In genomic region chr20:62949887-62950286, GRCh38 we compare ENCODE assay signal across 19 cellular contexts. TPM values are rescaled to one million over a fixed set of nuclear protein-coding genes. Genes with fewer than 3 reads are reported as not detected.
DNase-seq lines count a peak whose midpoint lies in the region; ATAC-seq, FAIRE-seq and TF ChIP-seq lines count a peak whose summit lies in the region.
"Had no signal": no experiment of that assay in that cellular context is flagged by ENCODE, and none has a peak within 500 bp of the region (broad histone marks: within the 10 kb centered on the region; RNA-seq: fewer than 3 reads in every experiment).

No MANE protein-coding gene starts in this region.

- peaks cover 24% of the 10 kb centered on the region; the same call in 1 of the 2 replicates for H3F3A ChIP-seq in GM23338 (replicated peaks; ENCODE audit: low read depth)

- H3K27me3 Mint-ChIP-seq in activated naive CD4-positive, alpha-beta T cell treated with anti-CD3 and anti-CD28 coated beads, Interleukin-2, amount 10 ng/mL, durations not matched to agents 7 days and 5 days: no peaks in the 10 kb centered on the region
- no peaks in the 10 kb centered on the region for H3K27me3 Mint-ChIP-seq in activated naive CD4-positive, alpha-beta T cell treated with anti-CD3 and anti-CD28 coated beads for 36 hours (ENCODE audit: low read depth)
- peaks cover 14% of the 10 kb centered on the region for H3K27me3 Mint-ChIP-seq in GM23338 (ENCODE audit: insufficient read depth, low read depth, poor library complexity)
- no peaks in the 10 kb centered on the region for H3K27me3 Mint-ChIP-seq in endodermal cell (ENCODE audit: insufficient read depth)
- H3K27me3 Mint-ChIP-seq in neural crest cell (ENCODE audit: low read depth): no peaks in the 10 kb centered on the region

- 91 to 97% methylated on average over 10 to 11 of the region's 11 CpGs for WGBS in endodermal cell (ENCODE audit: insufficient coverage in 1 of 2, insufficient read length in 1 of 2), 2 experiments

- intact Hi-C loops in activated naive CD4-positive, alpha-beta T cell treated with anti-CD3 and anti-CD28 coated beads for 36 hours (cut with micrococcal nuclease): no loop called here

- H3K9ac ChIP-seq in endodermal cell (ENCODE audit: extremely low read depth, low read length, poor library complexity, severe bottlenecking): no peak overlapping the region

- H3K27me3 ChIP-seq in GM23338 (ENCODE audit: insufficient read depth): no peaks in the 10 kb centered on the region
- H3K27me3 ChIP-seq in endodermal cell (ENCODE audit: control insufficient read depth, insufficient read depth, low read length, poor library complexity, severe bottlenecking): no peaks in the 10 kb centered on the region

- H3K4me2 ChIP-seq in GM23338: no peak overlapping the region

- H3K4me1 Mint-ChIP-seq in activated naive CD4-positive, alpha-beta T cell treated with anti-CD3 and anti-CD28 coated beads, Interleukin-2, amount 10 ng/mL, durations not matched to agents 7 days and 5 days: peaks cover 35% of the 10 kb centered on the region
- H3K4me1 Mint-ChIP-seq in activated naive CD4-positive, alpha-beta T cell treated with anti-CD3 and anti-CD28 coated beads for 36 hours (ENCODE audit: low read depth): peaks cover 26% of the 10 kb centered on the region
- H3K4me1 Mint-ChIP-seq in GM23338 (peaks cover 16% of the 10 kb centered on the region), endodermal cell (peaks cover 4% of the 10 kb centered on the region), neural crest cell (peaks cover 17% of the 10 kb centered on the region)

- H3K36me3 Mint-ChIP-seq in activated naive CD4-positive, alpha-beta T cell treated with anti-CD3 and anti-CD28 coated beads, Interleukin-2, amount 10 ng/mL, durations not matched to agents 7 days and 5 days: peaks cover 57% of the 10 kb centered on the region
- H3K36me3 Mint-ChIP-seq in activated naive CD4-positive, alpha-beta T cell treated with anti-CD3 and anti-CD28 coated beads for 36 hours (ENCODE audit: low read depth): peaks cover 27% of the 10 kb centered on the region
- peaks cover 58% of the 10 kb centered on the region for H3K36me3 Mint-ChIP-seq in GM23338 (ENCODE audit: low read depth)
- peaks cover 57% of the 10 kb centered on the region for H3K36me3 Mint-ChIP-seq in endodermal cell (ENCODE audit: low read depth)
- H3K36me3 Mint-ChIP-seq in neural crest cell (ENCODE audit: low read depth): peaks cover 24% of the 10 kb centered on the region

- TF ChIP-seq CTCF in GM23338 (conservative IDR thresholded peaks at IDR 0.05; ENCODE audit: low read depth in 2 of 2): peak in 1 of 2 experiments; percentile 59; a peak in 2 of 4 replicates
- peak; percentile 29 for TF ChIP-seq CTCF in endodermal cell (conservative IDR thresholded peaks at IDR 0.05)
- TF ChIP-seq CTCF in neural crest cell (conservative IDR thresholded peaks at IDR 0.05): no peak

- H3K4me1 ChIP-seq in GM23338 (ENCODE audit: insufficient read depth) (peaks cover 18% of the 10 kb centered on the region), endodermal cell (ENCODE audit: control insufficient read depth, insufficient read depth, low read length) (peaks cover 5% of the 10 kb centered on the region)

- CTCF ChIA-PET in activated naive CD4-positive, alpha-beta T cell treated with anti-CD3 and anti-CD28 coated beads, Interleukin-2, amount 10 ng/mL, durations not matched to agents 7 days and 5 days (lab: Charles Lee): interaction anchor here (1.0 kb wide), 1 partner anchor 88 kb away, joined by 3 read pairs; the partner anchor contains the start of gene TCFL5
- CTCF ChIA-PET in activated naive CD4-positive, alpha-beta T cell treated with anti-CD3 and anti-CD28 coated beads for 36 hours (lab: Charles Lee): interaction anchor here (1.0 to 2.1 kb wide), 4 partner anchors 11 to 59 kb away, joined by 3 to 5 read pairs (median 4); partner anchors contain the start of gene GID8

- H3K27ac ChIP-seq in GM23338 (ENCODE audit: low read depth) (peak overlapping the region; percentile 50; the same call in 1 of the 2 replicates), endodermal cell (ENCODE audit: low read depth, low read length) (no peak overlapping the region)

- peak overlapping the region; percentile 11 for H3K27ac Mint-ChIP-seq in activated naive CD4-positive, alpha-beta T cell treated with anti-CD3 and anti-CD28 coated beads, Interleukin-2, amount 10 ng/mL, durations not matched to agents 7 days and 5 days
- H3K27ac Mint-ChIP-seq in activated naive CD4-positive, alpha-beta T cell treated with anti-CD3 and anti-CD28 coated beads for 36 hours: no peak overlapping the region
- H3K27ac Mint-ChIP-seq in GM23338 (peak overlapping the region; percentile 73; the same call in 1 of the 2 replicates), endodermal cell (peak overlapping the region; percentile 32), neural crest cell (ENCODE audit: unreplicated experiment) (no peak overlapping the region)

- H3K36me3 ChIP-seq in GM23338 (ENCODE audit: insufficient read depth) (peaks cover 35% of the 10 kb centered on the region), endodermal cell (ENCODE audit: control insufficient read depth, insufficient read depth, low read length) (peaks cover 58% of the 10 kb centered on the region)

- H3K79me2 ChIP-seq in GM23338 (replicated peaks; ENCODE audit: insufficient read depth): peaks cover 58% of the 10 kb centered on the region

- no peak for FAIRE-seq in GM19239 (lab: Jason Lieb, UNC)
- FAIRE-seq: GM12892, K562 had no signal

- peaks cover 45% of the 10 kb centered on the region for H4K20me1 ChIP-seq in GM23338 (replicated peaks; ENCODE audit: insufficient read depth)

- H2AFZ ChIP-seq in GM23338: no peak overlapping the region

- ATAC-seq in GM23338: no peak
- ATAC-seq in GM18511 (IDR thresholded peaks at IDR 0.05; ENCODE audit: unreplicated experiment): no peak
- ATAC-seq: K562, Panc1 had no signal

- H3K4me3 ChIP-seq in GM23338 (no peak overlapping the region), endodermal cell (ENCODE audit: low read length) (no peak overlapping the region)
- H3K4me3 ChIP-seq: K562 had no signal

- H3K4me3 Mint-ChIP-seq in activated naive CD4-positive, alpha-beta T cell treated with anti-CD3 and anti-CD28 coated beads, Interleukin-2, amount 10 ng/mL, durations not matched to agents 7 days and 5 days: no peak overlapping the region
- H3K4me3 Mint-ChIP-seq in activated naive CD4-positive, alpha-beta T cell treated with anti-CD3 and anti-CD28 coated beads for 36 hours: no peak overlapping the region
- no peak overlapping the region; the same call in 2 of the 3 replicates for H3K4me3 Mint-ChIP-seq in GM23338
- H3K4me3 Mint-ChIP-seq in endodermal cell: no peak overlapping the region
- H3K4me3 Mint-ChIP-seq in neural crest cell: peak overlapping the region; percentile 23
- H3K4me3 Mint-ChIP-seq: H9 had no signal

- no peaks in the 10 kb centered on the region for H3K9me2 ChIP-seq in GM23338 (ENCODE audit: insufficient read depth)

- H3K9me3 Mint-ChIP-seq in activated naive CD4-positive, alpha-beta T cell treated with anti-CD3 and anti-CD28 coated beads, Interleukin-2, amount 10 ng/mL, durations not matched to agents 7 days and 5 days: peaks cover 6% of the 10 kb centered on the region
- no peaks in the 10 kb centered on the region for H3K9me3 Mint-ChIP-seq in activated naive CD4-positive, alpha-beta T cell treated with anti-CD3 and anti-CD28 coated beads for 36 hours
- H3K9me3 Mint-ChIP-seq in GM23338 (no peaks in the 10 kb centered on the region), endodermal cell (no peaks in the 10 kb centered on the region), neural crest cell (no peaks in the 10 kb centered on the region)
- H3K9me3 Mint-ChIP-seq: H9 had no signal

- DNase-seq in activated naive CD4-positive, alpha-beta T cell treated with anti-CD3 and anti-CD28 coated beads, Interleukin-2, amount 10 ng/mL, durations not matched to agents 7 days and 5 days: no peak
- no peak for DNase-seq in activated naive CD4-positive, alpha-beta T cell treated with anti-CD3 and anti-CD28 coated beads for 36 hours
- peak; percentile 44 for DNase-seq in GM23338 (ENCODE audit: low spot score)
- no peak for DNase-seq in endodermal cell
- DNase-seq in neural crest cell (ENCODE audit: low read depth, low spot score): no peak
- DNase-seq in putamen (ENCODE audit: low spot score): no peak
- DNase-seq in GM19239 (ENCODE audit: insufficient read length, low spot score): no peak
- DNase-seq: GF-D8, H9, NCI-H187, NCI-H226, NCI-H524 treated with DMSO at 0.1 percent for 48 hours, SHP77 treated with DMSO at 0.1 percent for 48 hours had no signal

- peaks cover 11% of the 10 kb centered on the region for H3K9me3 ChIP-seq in endodermal cell (ENCODE audit: control insufficient read depth, low read length)

TF ChIP-seq in GM23338, 12 proteins besides CTCF, POLR2A, EP300 and RAD21 (continues in another document):
- no peak for TF ChIP-seq CREB1 (CRISPR knock-in tag; IDR thresholded peaks at IDR 0.05; ENCODE audit: low read depth)

RNA-seq across cellular contexts. Expression of gene SLC17A9, which starts 2.6 kb away (rescaled TPM):
- 10 to 100 TPM; 17.4 to 20.6 TPM for total RNA-seq in activated naive CD4-positive, alpha-beta T cell treated with anti-CD3 and anti-CD28 coated beads for 36 hours
- total RNA-seq in GM23338 (2014; rRNA removed; shearing (Covaris generic)): 24.2 and 32.0 TPM in 2 replicates
- polyA plus RNA-seq in GM23338 (2016; fragmentation: Nextera tagmentation; extraction: Ambion mirVana): 36.1 and 39.3 TPM in 2 replicates
- total RNA-seq in endodermal cell (10 to 100 TPM in 1 of 2 donors, 1 to 10 TPM in 1; 8.9 to 10.2 TPM), neural crest cell (1.2 and 1.4 TPM in 2 replicates)
- polyA plus RNA-seq in endodermal cell (2013, experiment 1 of 2): 3.2 TPM
- 3.4 TPM for polyA plus RNA-seq in endodermal cell (2013, experiment 2 of 2)
- total RNA-seq: A172 had no signal

RNA-seq across cellular contexts. Expression of gene GID8, which starts 11.9 kb away (rescaled TPM):
- 10 to 100 TPM; 32.7 to 34.0 TPM for total RNA-seq in activated naive CD4-positive, alpha-beta T cell treated with anti-CD3 and anti-CD28 coated beads for 36 hours
- 102 and 106 TPM in 2 replicates for total RNA-seq in GM23338 (2014; rRNA removed; shearing (Covaris generic))
- 41.7 and 41.8 TPM in 2 replicates for polyA plus RNA-seq in GM23338 (2016; fragmentation: Nextera tagmentation; extraction: Ambion mirVana)
- 10 to 100 TPM; 51.5 to 52.1 TPM for total RNA-seq in endodermal cell
- 47.3 TPM for polyA plus RNA-seq in endodermal cell (2013, experiment 1 of 2)
- 41.8 TPM for polyA plus RNA-seq in endodermal cell (2013, experiment 2 of 2)
- 62.3 and 65.6 TPM in 2 replicates for total RNA-seq in neural crest cell

RNA-seq across cellular contexts. Expression of gene DIDO1, which starts 23.6 kb away (rescaled TPM):
- total RNA-seq in activated naive CD4-positive, alpha-beta T cell treated with anti-CD3 and anti-CD28 coated beads for 36 hours: 10 to 100 TPM; 49.5 to 50.3 TPM
- total RNA-seq in GM23338 (2014; rRNA removed; shearing (Covaris generic)): 147 and 162 TPM in 2 replicates
- 61.5 and 72.4 TPM in 2 replicates for polyA plus RNA-seq in GM23338 (2016; fragmentation: Nextera tagmentation; extraction: Ambion mirVana)
- total RNA-seq in endodermal cell: 10 to 100 TPM; 53.5 to 68.3 TPM
- 47.8 TPM for polyA plus RNA-seq in endodermal cell (2013, experiment 1 of 2)
- polyA plus RNA-seq in endodermal cell (2013, experiment 2 of 2): 43.0 TPM
- 72.0 TPM in 2 replicates for total RNA-seq in neural crest cell

RNA-seq across cellular contexts. Expression of gene BHLHE23, which starts 56.9 kb away (rescaled TPM):
- not detected for total RNA-seq in activated naive CD4-positive, alpha-beta T cell treated with anti-CD3 and anti-CD28 coated beads for 36 hours
- total RNA-seq in GM23338 (2014; rRNA removed; shearing (Covaris generic)): 5.0 and 6.6 TPM in 2 replicates
- 0.52 TPM in 2 replicates for polyA plus RNA-seq in GM23338 (2016; fragmentation: Nextera tagmentation; extraction: Ambion mirVana)
- not detected for total RNA-seq in endodermal cell
- polyA plus RNA-seq in endodermal cell (2013, experiment 1 of 2): 1.2 TPM
- 0.46 TPM for polyA plus RNA-seq in endodermal cell (2013, experiment 2 of 2)
- not detected in 2 replicates for total RNA-seq in neural crest cell
- total RNA-seq: A172, K562 had no signal
- polyA plus RNA-seq: BJ, K562 had no signal

Comparison
In these comparisons a context has a peak if more than half of its experiments do, and no peak if none do; other contexts are left out.
1. H3K27ac Mint-ChIP-seq: peak in activated naive CD4-positive, alpha-beta T cell treated with anti-CD3 and anti-CD28 coated beads, Interleukin-2, amount 10 ng/mL, durations not matched to agents 7 days and 5 days (single experiment), GM23338 (single experiment) and endodermal cell (single experiment); none in activated naive CD4-positive, alpha-beta T cell treated with anti-CD3 and anti-CD28 coated beads for 36 hours (single experiment) and neural crest cell (single experiment).